In genomic region chr20:46977909-46978588, GRCh38 we compare ENCODE assay signal across 14 cellular contexts.
"Had no signal": no experiment of that assay in that cellular context is flagged by ENCODE, and none has a peak within 500 bp of the region (broad histone marks: within the 10 kb centered on the region; RNA-seq: fewer than 3 reads in every experiment).

No MANE protein-coding gene starts in this region.

- H3K36me3 ChIP-seq: pancreas, sigmoid colon, thoracic aorta had no signal

- ATAC-seq: body of pancreas; pancreas; stimulated activated effector memory CD8-positive, alpha-beta T cell treated with anti-CD3 and anti-CD28 coated beads, Interleukin-12 subunit alpha, Interleukin-12 subunit beta, amount 100 ng/mL, for 72 hours had no signal

- H3K27ac ChIP-seq: body of pancreas, coronary artery, pancreas, sigmoid colon, thoracic aorta had no signal

- H3K9me3 ChIP-seq: body of pancreas, pancreas had no signal

- H3K27ac Mint-ChIP-seq: activated naive CD8-positive, alpha-beta T cell; stimulated activated effector memory CD8-positive, alpha-beta T cell treated with anti-CD3 and anti-CD28 coated beads, Interleukin-12 subunit alpha, Interleukin-12 subunit beta, amount 100 ng/mL, for 72 hours had no signal

- H3K36me3 Mint-ChIP-seq: stimulated activated effector memory CD8-positive, alpha-beta T cell treated with anti-CD3 and anti-CD28 coated beads, Interleukin-12 subunit alpha, Interleukin-12 subunit beta, amount 100 ng/mL, for 72 hours had no signal

- H3K4me1 Mint-ChIP-seq: central memory CD8-positive, alpha-beta T cell; stimulated activated effector memory CD8-positive, alpha-beta T cell treated with anti-CD3 and anti-CD28 coated beads, Interleukin-12 subunit alpha, Interleukin-12 subunit beta, amount 100 ng/mL, for 72 hours had no signal

- H3K4me3 Mint-ChIP-seq: activated naive CD8-positive, alpha-beta T cell; central memory CD8-positive, alpha-beta T cell; stimulated activated effector memory CD8-positive, alpha-beta T cell treated with anti-CD3 and anti-CD28 coated beads, Interleukin-12 subunit alpha, Interleukin-12 subunit beta, amount 100 ng/mL, for 72 hours had no signal

- H3K27me3 ChIP-seq: body of pancreas, pancreas, sigmoid colon had no signal

- H3K4me3 ChIP-seq: body of pancreas, coronary artery, pancreas, sigmoid colon, thoracic aorta had no signal

- DNase-seq: activated CD4-positive, alpha-beta T cell treated with anti-CD3 and anti-CD28 coated beads, Interleukin-2, amount 50 U/mL, for 1 hour; activated CD4-positive, CD25-positive, alpha-beta regulatory T cell; amniotic stem cell; body of pancreas; foreskin melanocyte; head of caudate nucleus; pancreas; sigmoid colon; stimulated activated CD4-positive, alpha-beta T cell treated with anti-CD3 and anti-CD28 coated beads, Interleukin-1b, Interleukin-23, amount 100 ng/mL, for 48 hours had no signal

- H3K4me1 ChIP-seq: pancreas, sigmoid colon had no signal
